In genomic region chr21:44692798-44693512, GRCh38 we compare ENCODE assay signal across 1 cellular context.
TF ChIP-seq lines count a peak whose summit lies in the region.

No MANE protein-coding gene starts in this region.

TF ChIP-seq in HEK293, 187 proteins besides CTCF, POLR2A, EP300 and RAD21 (continued from another document):
- TF ChIP-seq, protein P1, sequence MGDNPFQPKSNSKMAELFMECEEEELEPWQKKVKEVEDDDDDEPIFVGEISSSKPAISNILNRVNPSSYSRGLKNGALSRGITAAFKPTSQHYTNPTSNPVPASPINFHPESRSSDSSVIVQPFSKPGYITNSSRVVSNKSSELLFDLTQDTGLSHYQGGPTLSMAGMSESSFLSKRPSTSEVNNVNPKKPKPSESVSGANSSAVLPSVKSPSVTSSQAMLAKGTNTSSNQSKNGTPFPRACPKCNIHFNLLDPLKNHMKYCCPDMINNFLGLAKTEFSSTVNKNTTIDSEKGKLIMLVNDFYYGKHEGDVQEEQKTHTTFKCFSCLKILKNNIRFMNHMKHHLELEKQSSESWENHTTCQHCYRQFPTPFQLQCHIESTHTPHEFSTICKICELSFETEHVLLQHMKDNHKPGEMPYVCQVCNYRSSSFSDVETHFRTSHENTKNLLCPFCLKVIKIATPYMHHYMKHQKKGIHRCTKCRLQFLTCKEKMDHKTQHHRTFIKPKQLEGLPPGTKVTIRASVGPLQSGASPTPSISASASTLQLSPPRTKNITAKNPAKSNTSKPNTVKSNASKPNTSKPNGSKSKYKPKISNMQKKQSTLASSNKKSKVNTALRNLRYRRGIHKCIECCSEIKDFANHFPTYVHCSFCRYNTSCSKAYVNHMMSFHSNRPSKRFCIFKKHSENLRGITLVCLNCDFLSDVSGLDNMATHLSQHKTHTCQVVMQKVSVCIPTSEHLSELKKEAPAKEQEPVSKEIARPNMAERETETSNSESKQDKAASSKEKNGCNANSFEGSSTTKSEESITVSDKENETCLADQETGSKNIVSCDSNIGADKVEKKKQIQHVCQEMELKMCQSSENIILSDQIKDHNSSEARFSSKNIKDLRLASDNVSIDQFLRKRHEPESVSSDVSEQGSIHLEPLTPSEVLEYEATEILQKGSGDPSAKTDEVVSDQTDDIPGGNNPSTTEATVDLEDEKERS (tag by site-specific recombination; IDR thresholded peaks at IDR 0.05): peak; percentile 83; the same call in 1 of the 2 replicates
TF ChIP-seq in HEK293: peak in this region for 2.
